In genomic region chr20:32792316-32792715, GRCh38 we compare ENCODE assay signal across 8 cellular contexts. TPM values are rescaled to one million over a fixed set of nuclear protein-coding genes. Genes with fewer than 3 reads are reported as not detected.
A peak's percentile ranks its signal among the peaks of the same experiment; 100 is the strongest.
DNase-seq lines count a peak whose midpoint lies in the region; ATAC-seq and TF ChIP-seq lines count a peak whose summit lies in the region.

No MANE protein-coding gene starts in this region.

- H3K4me3 Mint-ChIP-seq in CD8-positive, alpha-beta memory T cell: no peak overlapping the region
- no peak overlapping the region for H3K4me3 Mint-ChIP-seq in endodermal cell
- no peak overlapping the region for H3K4me3 Mint-ChIP-seq in type B pancreatic cell

- H3K4me3 ChIP-seq in CD8-positive, alpha-beta memory T cell (ENCODE audit: low read length): no peak overlapping the region
- H3K4me3 ChIP-seq in endodermal cell (ENCODE audit: low read length) (no peak overlapping the region), ovary (no peak overlapping the region)

- intact Hi-C loops in ovary (cut with DNase I): no loop called here

- H3K36me3 ChIP-seq in CD8-positive, alpha-beta memory T cell (ENCODE audit: insufficient read depth, low read length): no peaks in the 10 kb centered on the region
- H3K36me3 ChIP-seq in endodermal cell (ENCODE audit: control insufficient read depth, insufficient read depth, low read length): peaks cover 98% of the 10 kb centered on the region
- no peaks in the 10 kb centered on the region for H3K36me3 ChIP-seq in ovary

- ATAC-seq in GM21390 (IDR thresholded peaks at IDR 0.05; ENCODE audit: unreplicated experiment): peak; percentile 81

- TF ChIP-seq POLR2A in ovary (IDR thresholded peaks at IDR 0.05): no peak

- no peak overlapping the region for H3K9ac ChIP-seq in endodermal cell (ENCODE audit: extremely low read depth, low read length, poor library complexity, severe bottlenecking)

- peak overlapping the region in 6 of 8 donors; percentile 3 to 76 (median 46) for H3K27ac Mint-ChIP-seq in CD8-positive, alpha-beta memory T cell
- H3K27ac Mint-ChIP-seq in endodermal cell: peak overlapping the region; percentile 49
- peak overlapping the region; percentile 38 for H3K27ac Mint-ChIP-seq in type B pancreatic cell

- TF ChIP-seq EP300 in ovary (IDR thresholded peaks at IDR 0.05): no peak

- DNase-seq in CD8-positive, alpha-beta memory T cell: peak in 2 of 5 donors; percentile 8 to 34
- DNase-seq in NCI-H226 (peak; percentile 38), endodermal cell (no peak), type B pancreatic cell (ENCODE audit: extremely low spot score, unreplicated experiment) (no peak), ovary (no peak), dermis blood vessel endothelial cell (no peak), NCI-H128 (lab: John Stamatoyannopoulos, UW; ENCODE audit: unreplicated experiment) (no peak)

- CTCF ChIA-PET in CD8-positive, alpha-beta memory T cell (lab: Charles Lee): interaction anchor here (0.7 kb wide), 1 partner anchor 13 kb away, joined by 3 read pairs; no protein-coding TSS in a partner anchor

- H3K36me3 Mint-ChIP-seq in CD8-positive, alpha-beta memory T cell: no peaks in the 10 kb centered on the region
- H3K36me3 Mint-ChIP-seq in endodermal cell (ENCODE audit: low read depth): peaks cover 98% of the 10 kb centered on the region
- peaks cover 7% of the 10 kb centered on the region for H3K36me3 Mint-ChIP-seq in type B pancreatic cell

- H3K9me3 ChIP-seq in CD8-positive, alpha-beta memory T cell (ENCODE audit: low read length): no peaks in the 10 kb centered on the region
- no peaks in the 10 kb centered on the region for H3K9me3 ChIP-seq in endodermal cell (ENCODE audit: control insufficient read depth, low read length)
- H3K9me3 ChIP-seq in ovary: no peaks in the 10 kb centered on the region

- no peaks in the 10 kb centered on the region for H3K27me3 ChIP-seq in CD8-positive, alpha-beta memory T cell (ENCODE audit: insufficient read depth, low read length, poor library complexity, severe bottlenecking)
- H3K27me3 ChIP-seq in endodermal cell (ENCODE audit: control insufficient read depth, insufficient read depth, low read length, poor library complexity, severe bottlenecking) (no peaks in the 10 kb centered on the region), ovary (no peaks in the 10 kb centered on the region)

- H3K9me3 Mint-ChIP-seq in CD8-positive, alpha-beta memory T cell: no peaks in the 10 kb centered on the region
- H3K9me3 Mint-ChIP-seq in endodermal cell: no peaks in the 10 kb centered on the region
- H3K9me3 Mint-ChIP-seq in type B pancreatic cell: no peaks in the 10 kb centered on the region

- no peaks in the 10 kb centered on the region for H3K27me3 Mint-ChIP-seq in CD8-positive, alpha-beta memory T cell
- H3K27me3 Mint-ChIP-seq in endodermal cell (ENCODE audit: insufficient read depth): no peaks in the 10 kb centered on the region
- H3K27me3 Mint-ChIP-seq in type B pancreatic cell: no peaks in the 10 kb centered on the region

- no peak overlapping the region for H3K27ac ChIP-seq in CD8-positive, alpha-beta memory T cell (ENCODE audit: low read depth, low read length)
- peak overlapping the region; percentile 11 for H3K27ac ChIP-seq in endodermal cell (ENCODE audit: low read depth, low read length)
- H3K27ac ChIP-seq in ovary: no peak overlapping the region

- POLR2A ChIA-PET in CD8-positive, alpha-beta memory T cell (lab: Charles Lee): no interaction called here

- 86% methylated on average over 2 of the region's 3 CpGs; no CpG with 5 or more reads in 1 of the 2 experiments for WGBS in endodermal cell (ENCODE audit: insufficient coverage in 1 of 2, insufficient read length in 1 of 2), 2 experiments
- WGBS in ovary, 3 donors: 79 to 87% (median 81%) methylated on average over 3 of the region's 3 CpGs

- TF ChIP-seq CTCF in endodermal cell (conservative IDR thresholded peaks at IDR 0.05) (no peak), type B pancreatic cell (conservative IDR thresholded peaks at IDR 0.05) (no peak), ovary (IDR thresholded peaks at IDR 0.05) (no peak)

- peaks cover 15 to 57% (median 26%) of the 10 kb centered on the region in 3 donors for H3K4me1 Mint-ChIP-seq in CD8-positive, alpha-beta memory T cell
- H3K4me1 Mint-ChIP-seq in endodermal cell (peaks cover 2% of the 10 kb centered on the region), type B pancreatic cell (ENCODE audit: unreplicated experiment) (peaks cover 18% of the 10 kb centered on the region)

- H3K4me1 ChIP-seq in CD8-positive, alpha-beta memory T cell (ENCODE audit: insufficient read depth, low read length): peaks cover 56% of the 10 kb centered on the region
- no peaks in the 10 kb centered on the region for H3K4me1 ChIP-seq in endodermal cell (ENCODE audit: control insufficient read depth, insufficient read depth, low read length)
- no peaks in the 10 kb centered on the region for H3K4me1 ChIP-seq in ovary (ENCODE audit: insufficient read depth)

RNA-seq across cellular contexts. Expression of gene MAPRE1, which starts 27.4 kb away (rescaled TPM):
- 100 to 1,000 TPM; 154 to 159 TPM for total RNA-seq in CD8-positive, alpha-beta memory T cell
- polyA plus RNA-seq in CD8-positive, alpha-beta memory T cell: 96.3 TPM
- total RNA-seq in endodermal cell: 100 to 1,000 TPM; 180 to 265 TPM
- 153 TPM for polyA plus RNA-seq in endodermal cell (2013, experiment 1 of 2)
- polyA plus RNA-seq in endodermal cell (2013, experiment 2 of 2): 143 TPM
- total RNA-seq in type B pancreatic cell (ENCODE audit: low replicate concordance): 144 and 189 TPM in 2 replicates
- total RNA-seq in ovary: 10 to 100 TPM; 43.3 to 94.1 (median 83.2) TPM
- 100 to 1,000 TPM in 1 of 2 donors, 10 to 100 TPM in 1; 34.9 to 110 TPM for polyA plus RNA-seq in ovary
- 127 and 157 TPM in 2 replicates for total RNA-seq in dermis blood vessel endothelial cell

RNA-seq across cellular contexts. Expression of gene DNMT3B, which starts 30.1 kb away (rescaled TPM):
- 1 to 10 TPM in 1 of 2 experiments, under 1 TPM in 1; 1.00 to 1.4 TPM for total RNA-seq in CD8-positive, alpha-beta memory T cell
- 0.22 TPM for polyA plus RNA-seq in CD8-positive, alpha-beta memory T cell
- 100 to 1,000 TPM in 1 of 2 donors, 10 to 100 TPM in 1; 82.1 to 283 TPM for total RNA-seq in endodermal cell
- polyA plus RNA-seq in endodermal cell (2013, experiment 1 of 2): 68.5 TPM
- 50.5 TPM for polyA plus RNA-seq in endodermal cell (2013, experiment 2 of 2)
- total RNA-seq in type B pancreatic cell (ENCODE audit: low replicate concordance): 18.2 and 19.7 TPM in 2 replicates
- total RNA-seq in ovary: 1 to 10 TPM in 2 of 7 donors, under 1 TPM in 5; 0.46 to 2.1 (median 0.80) TPM
- polyA plus RNA-seq in ovary: 1 to 10 TPM in 1 of 2 donors, under 1 TPM in 1; 0.67 to 1.0 TPM
- 2.9 and 5.5 TPM in 2 replicates for total RNA-seq in dermis blood vessel endothelial cell

RNA-seq across cellular contexts. Expression of gene COMMD7, which starts 49.0 kb away (rescaled TPM):
- 10 to 100 TPM; 33.8 to 35.6 TPM for total RNA-seq in CD8-positive, alpha-beta memory T cell
- polyA plus RNA-seq in CD8-positive, alpha-beta memory T cell: 105 TPM
- total RNA-seq in endodermal cell (10 to 100 TPM; 21.2 to 49.2 TPM), type B pancreatic cell (ENCODE audit: low replicate concordance) (72.3 and 82.3 TPM in 2 replicates), ovary (10 to 100 TPM; 14.2 to 38.4 (median 25.4) TPM), dermis blood vessel endothelial cell (24.4 and 28.1 TPM in 2 replicates)
- 43.4 TPM for polyA plus RNA-seq in endodermal cell (2013, experiment 1 of 2)
- polyA plus RNA-seq in endodermal cell (2013, experiment 2 of 2): 41.9 TPM
- polyA plus RNA-seq in ovary: 10 to 100 TPM; 36.0 to 51.8 TPM
